Comparison of ENCODE assay signal across 13 cellular contexts in genomic region chr1:17538010-17538409, GRCh38. TPM values are rescaled to one million over a fixed set of nuclear protein-coding genes. Genes with fewer than 3 reads are reported as not detected.
DNase-seq lines count a peak whose midpoint lies in the region; ATAC-seq and TF ChIP-seq lines count a peak whose summit lies in the region.
"Had no signal": no experiment of that assay in that cellular context is flagged by ENCODE, and none has a peak within 500 bp of the region (broad histone marks: within the 10 kb centered on the region; RNA-seq: fewer than 3 reads in every experiment).

No MANE protein-coding gene starts in this region.

- 0 out of 2 replicates have a peak overlapping the region, but pooled peaks have one; percentile 62 for H3K4me3 ChIP-seq in iPS-20b (ENCODE audit: low read length)

- no peaks in the 10 kb centered on the region for H3K36me3 Mint-ChIP-seq in progenitor cell of endocrine pancreas (ENCODE audit: insufficient read depth)
- H3K36me3 Mint-ChIP-seq in activated T-cell treated with anti-CD3 and anti-CD28 coated beads, Interleukin-2, amount 50 U/mL, for 4 hours (ENCODE audit: insufficient read depth) = no peaks in the 10 kb centered on the region
- H3K36me3 Mint-ChIP-seq: memory B cell had no signal

- H3K27me3 ChIP-seq in iPS-20b (ENCODE audit: insufficient read depth, low read length) = no peaks in the 10 kb centered on the region

- no peaks in the 10 kb centered on the region for H3K9me3 ChIP-seq in iPS-20b (ENCODE audit: insufficient read depth, low read depth, low read length)
- H3K9me3 ChIP-seq: SK-N-SH had no signal

- no peak for ATAC-seq in activated T-cell treated with anti-CD3 and anti-CD28 coated beads, Interleukin-2, amount 50 U/mL, for 4 hours
- ATAC-seq in GM18909 (IDR thresholded peaks at IDR 0.05; ENCODE audit: poor library complexity, unreplicated experiment) = no peak

- H3K27ac Mint-ChIP-seq in progenitor cell of endocrine pancreas = peak overlapping the region; percentile 98
- H3K27ac Mint-ChIP-seq: activated B cell treated with CpG ODN at 0.5 μM for 24 hours, memory B cell had no signal

- H3K9ac ChIP-seq in iPS-20b (ENCODE audit: low read depth, low read length) = peak overlapping the region; percentile 49; the same call in 1 of the 2 replicates
- H3K9ac ChIP-seq: SK-N-SH had no signal

- peaks cover 58% of the 10 kb centered on the region for H3K27me3 Mint-ChIP-seq in progenitor cell of endocrine pancreas
- peaks cover 49% of the 10 kb centered on the region for H3K27me3 Mint-ChIP-seq in activated T-cell treated with anti-CD3 and anti-CD28 coated beads, Interleukin-2, amount 50 U/mL, for 4 hours (ENCODE audit: low read depth)

- TF ChIP-seq CTCF in 22Rv1 (IDR thresholded peaks at IDR 0.05) (no peak), progenitor cell of endocrine pancreas (IDR thresholded peaks at IDR 0.05; ENCODE audit: unreplicated experiment) (no peak)

- peak overlapping the region; percentile 87 for H3K4me3 Mint-ChIP-seq in progenitor cell of endocrine pancreas (ENCODE audit: low read depth)
- H3K4me3 Mint-ChIP-seq in activated T-cell treated with anti-CD3 and anti-CD28 coated beads, Interleukin-2, amount 50 U/mL, for 4 hours = no peak overlapping the region
- H3K4me3 Mint-ChIP-seq: activated B cell treated with CpG ODN at 0.5 μM for 24 hours had no signal

- no peaks in the 10 kb centered on the region for H3K36me3 ChIP-seq in iPS-20b (ENCODE audit: insufficient read depth, low read depth, low read length)

- peaks cover 23% of the 10 kb centered on the region for H3K4me1 Mint-ChIP-seq in progenitor cell of endocrine pancreas (ENCODE audit: low read depth)
- H3K4me1 Mint-ChIP-seq in activated T-cell treated with anti-CD3 and anti-CD28 coated beads, Interleukin-2, amount 50 U/mL, for 4 hours (ENCODE audit: low read depth) = peaks cover 6% of the 10 kb centered on the region

- peak; percentile 22 for DNase-seq in astrocyte of the hippocampus (ENCODE audit: low read depth, low spot score)
- no peak for DNase-seq in progenitor cell of endocrine pancreas (ENCODE audit: low spot score, unreplicated experiment)
- DNase-seq in NCI-H2029 (lab: John Stamatoyannopoulos, UW) = no peak
- no peak for DNase-seq in activated T-cell treated with anti-CD3 and anti-CD28 coated beads, Interleukin-2, amount 50 U/mL, for 4 hours
- no peak for DNase-seq in mesenteric fat pad (ENCODE audit: low spot score)
- DNase-seq: activated B cell treated with CpG ODN at 0.5 μM for 24 hours, NCI-H2107 had no signal

- no peaks in the 10 kb centered on the region for H3K9me3 Mint-ChIP-seq in progenitor cell of endocrine pancreas (ENCODE audit: low read depth)
- H3K9me3 Mint-ChIP-seq in activated T-cell treated with anti-CD3 and anti-CD28 coated beads, Interleukin-2, amount 50 U/mL, for 4 hours = no peaks in the 10 kb centered on the region
- H3K9me3 Mint-ChIP-seq: activated B cell treated with CpG ODN at 0.5 μM for 24 hours, memory B cell had no signal

- H3K27ac ChIP-seq in 22Rv1 (peak overlapping the region; percentile 67), iPS-20b (ENCODE audit: low read length) (no peak overlapping the region)
- H3K27ac ChIP-seq: HL-60 had no signal

- H3K4me1 ChIP-seq in iPS-20b (ENCODE audit: insufficient read depth, low read length) = peaks cover 16% of the 10 kb centered on the region; the same call in 1 of the 2 replicates

RNA-seq across cellular contexts. Expression of gene ARHGEF10L, which starts 1.5 kb away (rescaled TPM):
- total RNA-seq in progenitor cell of endocrine pancreas (28.0 and 31.3 TPM in 2 replicates), mesenteric fat pad (37.0 TPM)
- under 1 TPM in 2 of 3 donors, not detected in 1; 0.08 to 0.24 TPM for total RNA-seq in activated T-cell treated with anti-CD3 and anti-CD28 coated beads, Interleukin-2, amount 50 U/mL, for 4 hours

Comparison
In these comparisons a context has a peak if more than half of its experiments do, and no peak if none do; other contexts are left out.
1. RNA of gene ARHGEF10L, which starts 1.5 kb away (total RNA-seq): 37.0 TPM in mesenteric fat pad (single experiment) and 28.0 to 31.3 TPM in progenitor cell of endocrine pancreas; 0.08 to 0.24 TPM in activated T-cell treated with anti-CD3 and anti-CD28 coated beads, Interleukin-2, amount 50 U/mL, for 4 hours; every median in the first group is over 10 times any median in the second.